ENCODE assay signal across 1 cellular context in the genomic region with DNA sequence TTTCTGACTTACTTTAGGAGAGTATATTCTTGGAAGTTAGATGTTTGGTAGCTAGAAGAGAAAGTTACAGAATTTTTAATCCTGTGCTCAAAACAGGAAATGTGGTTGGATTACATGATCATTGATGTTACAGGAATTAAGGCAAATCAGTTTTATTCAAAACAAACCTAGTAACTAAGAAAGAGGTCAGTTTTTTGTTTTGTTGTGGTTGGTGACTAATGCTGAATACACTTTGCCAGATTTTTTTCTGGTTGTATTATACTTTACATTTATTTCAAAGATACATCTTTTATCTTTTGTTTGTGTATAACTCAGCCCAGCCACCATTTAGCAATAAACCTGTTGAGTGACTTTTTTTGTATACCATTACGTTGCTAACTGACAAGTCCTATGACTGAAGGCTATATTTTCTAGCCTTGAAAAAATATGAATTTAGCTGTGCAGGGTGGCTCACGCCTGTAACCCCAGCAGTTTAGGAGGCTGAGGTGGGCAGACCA.
TF ChIP-seq lines count a peak whose summit lies in the region.

No MANE protein-coding gene starts in this region.

TF ChIP-seq in WTC11, 78 proteins besides CTCF, POLR2A, EP300 and RAD21 (continued from another document):
- TF ChIP-seq GRHL2 (CRISPR knock-in tag; IDR thresholded peaks at IDR 0.05; ENCODE audit: insufficient replicate concordance, severe bottlenecking) (no peak), CREM (CRISPR knock-in tag; IDR thresholded peaks at IDR 0.05) (no peak), JUN (CRISPR knock-in tag; IDR thresholded peaks at IDR 0.05) (no peak), RELA (CRISPR knock-in tag; IDR thresholded peaks at IDR 0.05; ENCODE audit: borderline replicate concordance) (no peak)
- TF ChIP-seq, protein P1, sequence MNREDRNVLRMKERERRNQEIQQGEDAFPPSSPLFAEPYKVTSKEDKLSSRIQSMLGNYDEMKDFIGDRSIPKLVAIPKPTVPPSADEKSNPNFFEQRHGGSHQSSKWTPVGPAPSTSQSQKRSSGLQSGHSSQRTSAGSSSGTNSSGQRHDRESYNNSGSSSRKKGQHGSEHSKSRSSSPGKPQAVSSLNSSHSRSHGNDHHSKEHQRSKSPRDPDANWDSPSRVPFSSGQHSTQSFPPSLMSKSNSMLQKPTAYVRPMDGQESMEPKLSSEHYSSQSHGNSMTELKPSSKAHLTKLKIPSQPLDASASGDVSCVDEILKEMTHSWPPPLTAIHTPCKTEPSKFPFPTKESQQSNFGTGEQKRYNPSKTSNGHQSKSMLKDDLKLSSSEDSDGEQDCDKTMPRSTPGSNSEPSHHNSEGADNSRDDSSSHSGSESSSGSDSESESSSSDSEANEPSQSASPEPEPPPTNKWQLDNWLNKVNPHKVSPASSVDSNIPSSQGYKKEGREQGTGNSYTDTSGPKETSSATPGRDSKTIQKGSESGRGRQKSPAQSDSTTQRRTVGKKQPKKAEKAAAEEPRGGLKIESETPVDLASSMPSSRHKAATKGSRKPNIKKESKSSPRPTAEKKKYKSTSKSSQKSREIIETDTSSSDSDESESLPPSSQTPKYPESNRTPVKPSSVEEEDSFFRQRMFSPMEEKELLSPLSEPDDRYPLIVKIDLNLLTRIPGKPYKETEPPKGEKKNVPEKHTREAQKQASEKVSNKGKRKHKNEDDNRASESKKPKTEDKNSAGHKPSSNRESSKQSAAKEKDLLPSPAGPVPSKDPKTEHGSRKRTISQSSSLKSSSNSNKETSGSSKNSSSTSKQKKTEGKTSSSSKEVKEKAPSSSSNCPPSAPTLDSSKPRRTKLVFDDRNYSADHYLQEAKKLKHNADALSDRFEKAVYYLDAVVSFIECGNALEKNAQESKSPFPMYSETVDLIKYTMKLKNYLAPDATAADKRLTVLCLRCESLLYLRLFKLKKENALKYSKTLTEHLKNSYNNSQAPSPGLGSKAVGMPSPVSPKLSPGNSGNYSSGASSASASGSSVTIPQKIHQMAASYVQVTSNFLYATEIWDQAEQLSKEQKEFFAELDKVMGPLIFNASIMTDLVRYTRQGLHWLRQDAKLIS (CRISPR knock-in tag; IDR thresholded peaks at IDR 0.05; ENCODE audit: borderline replicate concordance) = no peak
